In genomic region chr4:158782539-158783360, GRCh38 we compare ENCODE assay signal across 9 cellular contexts.
DNase-seq lines count a peak whose midpoint lies in the region; ATAC-seq and TF ChIP-seq lines count a peak whose summit lies in the region.
"Had no signal": no experiment of that assay in that cellular context is flagged by ENCODE, and none has a peak within 500 bp of the region (broad histone marks: within the 10 kb centered on the region; RNA-seq: fewer than 3 reads in every experiment).

No MANE protein-coding gene starts in this region.

- peak overlapping the region; percentile 90 for H3K27ac Mint-ChIP-seq in nephron progenitor cell

- no peak for TF ChIP-seq CTCF in nephron progenitor cell (IDR thresholded peaks at IDR 0.05)

- peaks cover 4% of the 10 kb centered on the region for H3K9me3 Mint-ChIP-seq in nephron progenitor cell

- DNase-seq in cerebellar cortex (ENCODE audit: low spot score): peak; percentile 62
- no peak for DNase-seq in nephron progenitor cell
- no peak for DNase-seq in stimulated activated CD4-positive, alpha-beta T cell treated with anti-CD3 and anti-CD28 coated beads, Interleukin-2, amount 100 ng/mL, for 48 hours
- DNase-seq in GF-D8 (lab: John Stamatoyannopoulos, UW): no peak
- DNase-seq in NCI-H1092 (lab: John Stamatoyannopoulos, UW): no peak
- DNase-seq: NCI-H1048 had no signal

- peaks cover 58% of the 10 kb centered on the region for H3K4me1 Mint-ChIP-seq in nephron progenitor cell

- H3K27me3 Mint-ChIP-seq in nephron progenitor cell (ENCODE audit: low read depth, poor library complexity): peaks cover 3% of the 10 kb centered on the region

- peak; percentile 69 for ATAC-seq in GM18511 (IDR thresholded peaks at IDR 0.05; ENCODE audit: unreplicated experiment)
- ATAC-seq in HG03196 (IDR thresholded peaks at IDR 0.05; ENCODE audit: unreplicated experiment): peak; percentile 53
- no peak for ATAC-seq in HG03139 (IDR thresholded peaks at IDR 0.05; ENCODE audit: unreplicated experiment)

- H3K4me3 Mint-ChIP-seq in nephron progenitor cell: peak overlapping the region; percentile 19

- H3K36me3 Mint-ChIP-seq in nephron progenitor cell (ENCODE audit: low read depth): no peaks in the 10 kb centered on the region
